15 cellular contexts compared by ENCODE assay signal in genomic region chr20:13868331-13868730, GRCh38.
DNase-seq lines count a peak whose midpoint lies in the region; FAIRE-seq and TF ChIP-seq lines count a peak whose summit lies in the region.
"Had no signal": no experiment of that assay in that cellular context is flagged by ENCODE, and none has a peak within 500 bp of the region (broad histone marks: within the 10 kb centered on the region; RNA-seq: fewer than 3 reads in every experiment).

No MANE protein-coding gene starts in this region.

- DNase-seq in AML-193 (lab: John Stamatoyannopoulos, UW), result peak; percentile 2 to 35
- peak; percentile 79 for DNase-seq in MG63
- peak; percentile 40 for DNase-seq in bronchial epithelial cell (ENCODE audit: low read depth)
- DNase-seq in frontal cortex (ENCODE audit: low spot score in 2 of 2), result no peak
- no peak for DNase-seq in caudate nucleus (lab: John Stamatoyannopoulos, UW)
- no peak for DNase-seq in kidney glomerular epithelial cell (lab: John Stamatoyannopoulos, UW)
- no peak for DNase-seq in islet precursor cell
- DNase-seq: activated T-cell treated with anti-CD3 and anti-CD28 coated beads, Interleukin-2, amount 50 U/mL, for 72 hours; cerebellar nuclear complex; heart left ventricle; NCI-H187; small intestine had no signal

- FAIRE-seq in bronchial epithelial cell (lab: Jason Lieb, UNC) (no peak), frontal cortex (lab: Jason Lieb, UNC) (no peak)
- FAIRE-seq: small intestine had no signal

- H3K4me1 ChIP-seq in neutrophil (ENCODE audit: control insufficient read depth in 1 of 2, insufficient read depth in 1 of 2, low read depth in 1 of 2, low read length in 1 of 2), result peaks cover 56 to 68% of the 10 kb centered on the region in 2 experiments

- no peak for TF ChIP-seq CTCF in bronchial epithelial cell (IDR thresholded peaks at IDR 0.05; ENCODE audit: insufficient read depth, low read length, severe bottlenecking)
- TF ChIP-seq CTCF in neutrophil (IDR thresholded peaks at IDR 0.05), result no peak

- H3K27ac ChIP-seq in neutrophil (peak overlapping the region; percentile 74), caudate nucleus (ENCODE audit: low read depth, low read length) (no peak overlapping the region)
- H3K27ac ChIP-seq: C4-2B, VCaP had no signal

- H3K27me3 ChIP-seq in MG63 (no peaks in the 10 kb centered on the region), bronchial epithelial cell (ENCODE audit: control insufficient read depth, insufficient read depth, low read length) (no peaks in the 10 kb centered on the region), neutrophil (no peaks in the 10 kb centered on the region)
- H3K27me3 ChIP-seq: heart left ventricle had no signal

- H3K9me3 ChIP-seq in MG63, result no peaks in the 10 kb centered on the region
- no peaks in the 10 kb centered on the region for H3K9me3 ChIP-seq in neutrophil
- H3K9me3 ChIP-seq: heart left ventricle had no signal

- no peaks in the 10 kb centered on the region for H3K36me3 ChIP-seq in MG63
- H3K36me3 ChIP-seq in bronchial epithelial cell (ENCODE audit: control insufficient read depth, insufficient read depth, low read length), result no peaks in the 10 kb centered on the region
- H3K36me3 ChIP-seq in neutrophil, result no peaks in the 10 kb centered on the region
- H3K36me3 ChIP-seq: heart left ventricle had no signal

- H3K4me3 ChIP-seq in MG63 (no peak overlapping the region), bronchial epithelial cell (ENCODE audit: low read depth, low read length) (no peak overlapping the region), neutrophil (ENCODE audit: low read depth in 1 of 2, low read length in 1 of 2) (peak overlapping the region; percentile 27 to 31)
- H3K4me3 ChIP-seq: heart left ventricle had no signal

Comparison
In these comparisons a context has a peak if more than half of its experiments do, and no peak if none do; other contexts are left out.
1. DNase-seq: peak in AML-193 (2 of 2), MG63 (single experiment) and bronchial epithelial cell (single experiment); none in frontal cortex (0 of 2), caudate nucleus (0 of 61), kidney glomerular epithelial cell (single experiment) and islet precursor cell (single experiment).
2. H3K4me3 ChIP-seq: peak in neutrophil (2 of 2); none in MG63 (single experiment) and bronchial epithelial cell (single experiment).